ENCODE assay signal across 33 cellular contexts in genomic region chr11:35678471-35678870, GRCh38.
"Had no signal": no experiment of that assay in that cellular context is flagged by ENCODE, and none has a peak within 500 bp of the region (broad histone marks: within the 10 kb centered on the region; RNA-seq: fewer than 3 reads in every experiment).

No MANE protein-coding gene starts in this region.

- H3K27me3 ChIP-seq: adrenal gland, body of pancreas, esophagus muscularis mucosa, gastroesophageal sphincter had no signal

- H3K9me3 ChIP-seq: adrenal gland, body of pancreas, esophagus muscularis mucosa, gastroesophageal sphincter had no signal

- H3K4me3 ChIP-seq: adrenal gland, body of pancreas, esophagus muscularis mucosa, gastroesophageal sphincter had no signal

- H3K27ac Mint-ChIP-seq: activated CD4-positive, alpha-beta memory T cell treated with anti-CD3 and anti-CD28 coated beads for 36 hours; activated CD4-positive, alpha-beta T cell treated with anti-CD3 and anti-CD28 coated beads for 36 hours; activated CD4-positive, alpha-beta T cell treated with anti-CD3 and anti-CD28 coated beads, Interleukin-2, amount 10 ng/mL, durations not matched to agents 24 days and 14 days; activated CD8-positive, alpha-beta memory T cell treated with anti-CD3 and anti-CD28 coated beads, Interleukin-2, amount 10 ng/mL, durations not matched to agents 7 days and 5 days; activated CD8-positive, alpha-beta T cell treated with anti-CD3 and anti-CD28 coated beads, Interleukin-2, amount 10 ng/mL, durations not matched to agents 7 days and 5 days; activated naive CD4-positive, alpha-beta T cell treated with anti-CD3 and anti-CD28 coated beads for 36 hours; activated naive CD8-positive, alpha-beta T cell treated with anti-CD3 and anti-CD28 coated beads for 36 hours; activated naive CD8-positive, alpha-beta T cell treated with anti-CD3 and anti-CD28 coated beads, Interleukin-2, amount 50 U/mL, for 24 hours; activated T-helper 1 cell treated with anti-CD3 and anti-CD28 coated beads, Interleukin-12 subunit alpha, Interleukin-12 subunit beta, Interleukin-2, Interleukin-4 antibody, amounts not matched to agents 30 ng/mL and 10 ng/mL and 1 ng/mL, durations not matched to agents 14 hours and 24 hours and 36 hours; activated T-helper 2 cell treated with anti-CD3 and anti-CD28 coated beads, Interferon-gamma antibody, Interleukin-2, Interleukin-4, amounts not matched to agents 10 μg/mL and 5 μg/mL and 100 μg/mL, durations not matched to agents 14 hours and 24 hours and 36 hours; T-helper 2 cell treated with Interferon-gamma antibody and Interleukin-4, amounts not matched to agents 5 μg/mL and 100 μg/mL, for 36 hours had no signal

- H3K36me3 ChIP-seq: adrenal gland, esophagus muscularis mucosa, gastroesophageal sphincter, WERI-Rb-1 had no signal

- H3K27me3 Mint-ChIP-seq: activated CD4-positive, alpha-beta memory T cell treated with anti-CD3 and anti-CD28 coated beads for 36 hours; activated CD4-positive, alpha-beta T cell treated with anti-CD3 and anti-CD28 coated beads for 36 hours; activated CD4-positive, alpha-beta T cell treated with anti-CD3 and anti-CD28 coated beads, Interleukin-2, amount 10 ng/mL, durations not matched to agents 24 days and 14 days; activated CD8-positive, alpha-beta memory T cell treated with anti-CD3 and anti-CD28 coated beads, Interleukin-2, amount 10 ng/mL, durations not matched to agents 7 days and 5 days; activated naive CD4-positive, alpha-beta T cell treated with anti-CD3 and anti-CD28 coated beads, Interleukin-2, amount 50 U/mL, for 24 hours; activated naive CD8-positive, alpha-beta T cell treated with anti-CD3 and anti-CD28 coated beads for 36 hours; activated naive CD8-positive, alpha-beta T cell treated with anti-CD3 and anti-CD28 coated beads, Interleukin-2, amount 50 U/mL, for 24 hours; effector memory CD8-positive, alpha-beta T cell had no signal

- H3K27ac ChIP-seq: body of pancreas, esophagus muscularis mucosa, gastroesophageal sphincter, WERI-Rb-1 had no signal

- ATAC-seq: activated CD8-positive, alpha-beta memory T cell treated with anti-CD3 and anti-CD28 coated beads, Interleukin-2, amount 10 ng/mL, durations not matched to agents 7 days and 5 days; activated CD8-positive, alpha-beta T cell treated with anti-CD3 and anti-CD28 coated beads, Interleukin-2, amount 10 ng/mL, durations not matched to agents 7 days and 5 days; body of pancreas; effector memory CD8-positive, alpha-beta T cell; gastroesophageal sphincter had no signal

- H3K4me3 Mint-ChIP-seq: activated CD4-positive, alpha-beta memory T cell treated with anti-CD3 and anti-CD28 coated beads for 36 hours; activated CD4-positive, alpha-beta T cell treated with anti-CD3 and anti-CD28 coated beads for 36 hours; activated CD4-positive, alpha-beta T cell treated with anti-CD3 and anti-CD28 coated beads, Interleukin-2, amount 10 ng/mL, durations not matched to agents 24 days and 14 days; activated CD8-positive, alpha-beta memory T cell treated with anti-CD3 and anti-CD28 coated beads, Interleukin-2, amount 10 ng/mL, durations not matched to agents 7 days and 5 days; activated CD8-positive, alpha-beta T cell treated with anti-CD3 and anti-CD28 coated beads, Interleukin-2, amount 10 ng/mL, durations not matched to agents 7 days and 5 days; activated naive CD4-positive, alpha-beta T cell treated with anti-CD3 and anti-CD28 coated beads for 36 hours; activated naive CD4-positive, alpha-beta T cell treated with anti-CD3 and anti-CD28 coated beads, Interleukin-2, amount 50 U/mL, for 24 hours; activated naive CD8-positive, alpha-beta T cell treated with anti-CD3 and anti-CD28 coated beads for 36 hours; activated naive CD8-positive, alpha-beta T cell treated with anti-CD3 and anti-CD28 coated beads, Interleukin-2, amount 50 U/mL, for 24 hours; activated T-helper 1 cell treated with anti-CD3 and anti-CD28 coated beads, Interleukin-12 subunit alpha, Interleukin-12 subunit beta, Interleukin-2, Interleukin-4 antibody, amounts not matched to agents 30 ng/mL and 10 ng/mL and 1 ng/mL, durations not matched to agents 14 hours and 24 hours and 36 hours; effector memory CD8-positive, alpha-beta T cell; T-helper 2 cell treated with Interferon-gamma antibody and Interleukin-4, amounts not matched to agents 5 μg/mL and 100 μg/mL, for 36 hours had no signal

- DNase-seq: activated CD4-positive, alpha-beta memory T cell treated with anti-CD3 and anti-CD28 coated beads for 36 hours; activated CD4-positive, alpha-beta T cell treated with anti-CD3 and anti-CD28 coated beads for 36 hours; activated CD4-positive, alpha-beta T cell treated with anti-CD3 and anti-CD28 coated beads, Interleukin-2, amount 10 ng/mL, durations not matched to agents 24 days and 14 days; activated CD4-positive, CD25-positive, alpha-beta regulatory T cell; activated CD4-positive, CD25-positive, alpha-beta regulatory T cell treated with anti-CD3 and anti-CD28 coated beads, Interleukin-2, amount 50 U/mL, for 72 hours; activated CD8-positive, alpha-beta memory T cell treated with anti-CD3 and anti-CD28 coated beads, Interleukin-2, amount 10 ng/mL, durations not matched to agents 7 days and 5 days; activated CD8-positive, alpha-beta memory T cell treated with anti-CD3 and anti-CD28 coated beads, Interleukin-2, amount 50 U/mL, for 4 hours; activated CD8-positive, alpha-beta T cell treated with anti-CD3 and anti-CD28 coated beads, Interleukin-2, amount 10 ng/mL, durations not matched to agents 7 days and 5 days; activated effector memory CD4-positive, alpha-beta T cell treated with anti-CD3 and anti-CD28 coated beads, Interleukin-2, amount 50 U/mL, for 16 hours; activated naive CD4-positive, alpha-beta T cell treated with anti-CD3 and anti-CD28 coated beads for 36 hours; activated naive CD8-positive, alpha-beta T cell treated with anti-CD3 and anti-CD28 coated beads for 36 hours; activated naive CD8-positive, alpha-beta T cell treated with anti-CD3 and anti-CD28 coated beads, Interleukin-2, amount 50 U/mL, for 24 hours; activated T-cell treated with anti-CD3 and anti-CD28 coated beads, Interleukin-2, amount 50 U/mL, for 1 hour; activated T-cell treated with anti-CD3 and anti-CD28 coated beads, Interleukin-2, amount 50 U/mL, for 48 hours; adrenal gland; amygdala; aorta; body of pancreas; cortex of kidney; dermis blood vessel endothelial cell; effector CD4-positive, alpha-beta T cell; effector memory CD8-positive, alpha-beta T cell; erythroblast; foreskin melanocyte; T1000; WERI-Rb-1 had no signal

- FAIRE-seq: colon had no signal

- H3K36me3 Mint-ChIP-seq: activated CD4-positive, alpha-beta memory T cell treated with anti-CD3 and anti-CD28 coated beads for 36 hours had no signal
